Comparison of ENCODE assay signal across 9 cellular contexts in the genomic region with DNA sequence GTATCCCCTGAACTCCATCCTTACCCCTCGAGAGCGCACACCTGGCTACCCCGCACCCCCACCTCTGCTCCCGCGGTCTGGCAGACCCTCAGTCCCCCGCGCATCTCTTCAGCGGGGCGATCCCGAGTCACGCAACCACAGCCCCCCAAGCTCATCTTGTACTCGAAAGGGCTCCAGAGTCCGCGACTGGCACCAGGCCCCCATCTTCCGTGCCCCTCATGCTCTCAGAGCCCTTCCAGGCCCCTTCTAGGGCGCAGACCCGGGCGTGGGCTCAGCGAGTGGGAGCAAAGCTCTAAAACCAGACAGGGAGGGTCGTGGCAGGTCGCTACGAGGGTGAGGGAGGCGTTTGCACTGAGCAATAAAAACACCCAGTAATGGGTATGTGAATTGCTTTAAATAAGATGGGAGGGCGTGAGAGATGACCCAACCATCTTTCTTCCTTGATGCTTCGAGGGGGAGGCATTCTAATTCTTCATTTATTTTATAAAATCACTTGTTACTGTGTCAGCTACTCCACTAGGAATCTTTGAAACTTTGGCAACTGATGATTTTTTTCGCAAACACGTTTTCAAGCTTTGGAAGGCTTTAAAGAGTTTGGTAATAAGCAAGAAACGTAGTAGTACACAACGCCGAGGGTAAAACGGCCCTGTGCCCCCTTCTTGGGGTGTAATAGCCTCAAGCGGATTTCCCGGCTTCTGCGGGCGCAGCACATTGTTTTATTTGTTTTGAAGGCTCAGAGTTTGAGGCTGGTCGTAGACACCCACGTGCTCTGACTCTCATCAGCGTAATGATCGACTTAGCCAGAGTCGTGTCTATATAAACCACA. TPM values are rescaled to one million over a fixed set of nuclear protein-coding genes. Genes with fewer than 3 reads are reported as not detected.
DNase-seq lines count a peak whose midpoint lies in the region; ATAC-seq and TF ChIP-seq lines count a peak whose summit lies in the region.
"Had no signal": no experiment of that assay in that cellular context is flagged by ENCODE, and none has a peak within 500 bp of the region (broad histone marks: within the 10 kb centered on the region; RNA-seq: fewer than 3 reads in every experiment).

No MANE protein-coding gene starts in this region.

- TF ChIP-seq RAD21 in SK-N-SH (IDR thresholded peaks at IDR 0.05; ENCODE audit: low read length), result no peak

- CTCF ChIA-PET in SK-N-SH (lab: Yijun Ruan, JAX), result interaction anchor here (0.6 to 2.0 kb wide), 5 partner anchors 301 to 1133 kb away, joined by 3 to 13 read pairs (median 6); no protein-coding TSS in a partner anchor
- CTCF ChIA-PET in activated CD4-positive, alpha-beta memory T cell treated with anti-CD3 and anti-CD28 coated beads, Interleukin-2, amount 10 ng/mL, durations not matched to agents 7 days and 5 days (lab: Charles Lee), result interaction anchor here (0.6 to 5.1 kb wide), 12 partner anchors 12 to 945 kb away, joined by 3 to 28 read pairs (median 6); a partner anchor contains a TSS

- H3K9me3 ChIP-seq in SK-N-SH (no peaks in the 10 kb centered on the region), ovary (no peaks in the 10 kb centered on the region), BE2C (no peaks in the 10 kb centered on the region)
- H3K9me3 ChIP-seq: adrenal gland had no signal

- no peak for TF ChIP-seq EP300 in SK-N-SH (IDR thresholded peaks at IDR 0.05; ENCODE audit: borderline replicate concordance in 1 of 2, low read depth in 1 of 2, low read length in 1 of 2)
- TF ChIP-seq EP300 in ovary (IDR thresholded peaks at IDR 0.05), result no peak

- H3K9ac ChIP-seq in SK-N-SH, result peak overlapping the region; percentile 79; the same call in 1 of the 2 replicates

- H3K9me3 Mint-ChIP-seq in activated CD4-positive, alpha-beta memory T cell treated with anti-CD3 and anti-CD28 coated beads, Interleukin-2, amount 10 ng/mL, durations not matched to agents 7 days and 5 days, result no peaks in the 10 kb centered on the region

- DNase-seq in SK-N-SH (peak; percentile 19), erythroblast (lab: John Stamatoyannopoulos, UW) (peak; percentile 10 to 13), ovary (peak in 4 of 5 donors; percentile 11 to 36 (median 22)), BE2C (no peak)
- DNase-seq in activated CD4-positive, alpha-beta memory T cell treated with anti-CD3 and anti-CD28 coated beads, Interleukin-2, amount 10 ng/mL, durations not matched to agents 7 days and 5 days, result peak; percentile 69

- peaks cover 7 to 20% of the 10 kb centered on the region in 2 experiments; a peak in 2 of 4 replicates for H3K4me1 ChIP-seq in SK-N-SH (ENCODE audit: control insufficient read depth in 1 of 2, insufficient read depth in 2 of 2, low read depth in 1 of 2, low read length in 1 of 2)
- H3K4me1 ChIP-seq in ovary (ENCODE audit: insufficient read depth), result peaks cover 3% of the 10 kb centered on the region
- no peaks in the 10 kb centered on the region for H3K4me1 ChIP-seq in BE2C

- peaks cover 48% of the 10 kb centered on the region for H3K4me1 Mint-ChIP-seq in activated CD4-positive, alpha-beta memory T cell treated with anti-CD3 and anti-CD28 coated beads, Interleukin-2, amount 10 ng/mL, durations not matched to agents 7 days and 5 days

- no peak for TF ChIP-seq CTCF in SK-N-SH (IDR thresholded peaks at IDR 0.05)
- no peak for TF ChIP-seq CTCF in ovary (IDR thresholded peaks at IDR 0.05)
- TF ChIP-seq CTCF in BE2C (IDR thresholded peaks at IDR 0.05; ENCODE audit: low read depth, low read length), result no peak

- H3K4me2 ChIP-seq in SK-N-SH, result peak overlapping the region; percentile 93

- peak overlapping the region; percentile 92 for H3K27ac Mint-ChIP-seq in activated CD4-positive, alpha-beta memory T cell treated with anti-CD3 and anti-CD28 coated beads, Interleukin-2, amount 10 ng/mL, durations not matched to agents 7 days and 5 days

- H3K36me3 ChIP-seq in SK-N-SH (replicated peaks in 1 of 2; ENCODE audit: control insufficient read depth in 1 of 2, insufficient read depth in 2 of 2, low read length in 1 of 2), result no peaks in the 10 kb centered on the region
- no peaks in the 10 kb centered on the region for H3K36me3 ChIP-seq in ovary
- H3K36me3 ChIP-seq in BE2C, result no peaks in the 10 kb centered on the region
- H3K36me3 ChIP-seq: adrenal gland had no signal

- H3K9me2 ChIP-seq in SK-N-SH, result no peaks in the 10 kb centered on the region

- peaks cover 5% of the 10 kb centered on the region for H3K27me3 Mint-ChIP-seq in activated CD4-positive, alpha-beta memory T cell treated with anti-CD3 and anti-CD28 coated beads, Interleukin-2, amount 10 ng/mL, durations not matched to agents 7 days and 5 days

- intact Hi-C loops in ovary (cut with DNase I), result loop anchor here in 1 of 4 donors (5.0 to 10.0 kb wide), 2 partner anchors 295 to 943 kb away; no protein-coding TSS in a partner anchor

- H3K27me3 ChIP-seq in SK-N-SH (ENCODE audit: insufficient read depth), result no peaks in the 10 kb centered on the region
- no peaks in the 10 kb centered on the region for H3K27me3 ChIP-seq in ovary
- peaks cover 100% of the 10 kb centered on the region for H3K27me3 ChIP-seq in BE2C

- H2AFZ ChIP-seq in SK-N-SH (ENCODE audit: low read depth), result peak overlapping the region; percentile 79

- POLR2A ChIA-PET in SK-N-SH (lab: Yijun Ruan, JAX), result interaction anchor here (0.7 to 1.9 kb wide), 2 partner anchors 42 to 123 kb away, joined by 3 to 7 read pairs; a partner anchor contains a TSS
- POLR2A ChIA-PET in activated CD4-positive, alpha-beta memory T cell treated with anti-CD3 and anti-CD28 coated beads, Interleukin-2, amount 10 ng/mL, durations not matched to agents 7 days and 5 days (lab: Charles Lee), result interaction anchor here (0.8 to 4.7 kb wide), 20 partner anchors 11 to 790 kb away, joined by 3 to 44 read pairs (median 4); a partner anchor contains a TSS

- H4K20me1 ChIP-seq in SK-N-SH (ENCODE audit: insufficient read depth), result no peaks in the 10 kb centered on the region

- no peak overlapping the region for H3K27ac ChIP-seq in SK-N-SH (ENCODE audit: low read depth in 2 of 2, low read length in 1 of 2)
- no peak overlapping the region for H3K27ac ChIP-seq in ovary
- H3K27ac ChIP-seq: adrenal gland had no signal

- H3K4me3 Mint-ChIP-seq in activated CD4-positive, alpha-beta memory T cell treated with anti-CD3 and anti-CD28 coated beads, Interleukin-2, amount 10 ng/mL, durations not matched to agents 7 days and 5 days, result peak overlapping the region; percentile 96

- TF ChIP-seq POLR2A in erythroblast (IDR thresholded peaks at IDR 0.05; ENCODE audit: low read length), result no peak
- no peak for TF ChIP-seq POLR2A in ovary (IDR thresholded peaks at IDR 0.05)

- H3K4me3 ChIP-seq in SK-N-SH (ENCODE audit: low read depth in 2 of 2, low read length in 1 of 2) (peak overlapping the region; percentile 61 to 89; a peak in 3 of 4 replicates), ovary (peak overlapping the region; percentile 4), BE2C (ENCODE audit: low read depth, low read length) (no peak overlapping the region)

- no peaks in the 10 kb centered on the region for H3F3A ChIP-seq in SK-N-SH (replicated peaks; ENCODE audit: insufficient read depth)

- WGBS in SK-N-SH (ENCODE audit: low lambda C conversion rate), result 18% methylated on average over 38 of the region's 40 CpGs
- 9 to 18% (median 11%) methylated on average over 40 of the region's 40 CpGs for WGBS in ovary, 3 donors

- ATAC-seq in SK-N-SH treated with all-trans-retinoic acid at 6 μM for 48 hours (no peak), HG03439 (IDR thresholded peaks at IDR 0.05; ENCODE audit: unreplicated experiment) (no peak), GM21447 (IDR thresholded peaks at IDR 0.05; ENCODE audit: unreplicated experiment) (no peak)

- H3K79me2 ChIP-seq in SK-N-SH (ENCODE audit: insufficient read depth), result peaks cover 31% of the 10 kb centered on the region

- peaks cover 34% of the 10 kb centered on the region for H3K36me3 Mint-ChIP-seq in activated CD4-positive, alpha-beta memory T cell treated with anti-CD3 and anti-CD28 coated beads, Interleukin-2, amount 10 ng/mL, durations not matched to agents 7 days and 5 days (ENCODE audit: low read depth)

TF ChIP-seq in SK-N-SH, 30 proteins besides CTCF, POLR2A, EP300 and RAD21 (continues in another document):
- TF ChIP-seq, protein P1, sequence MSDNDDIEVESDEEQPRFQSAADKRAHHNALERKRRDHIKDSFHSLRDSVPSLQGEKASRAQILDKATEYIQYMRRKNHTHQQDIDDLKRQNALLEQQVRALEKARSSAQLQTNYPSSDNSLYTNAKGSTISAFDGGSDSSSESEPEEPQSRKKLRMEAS (IDR thresholded peaks at IDR 0.05; ENCODE audit: low read depth), result peak; percentile 86

TF ChIP-seq in SK-N-SH treated with all-trans-retinoic acid at 6 μM for 48 hours, 23 proteins besides CTCF, POLR2A, EP300 and RAD21 (continues in another document):
- TF ChIP-seq ZC3H10 (CRISPR knock-in tag; IDR thresholded peaks at IDR 0.05) (no peak), TOX (CRISPR knock-in tag; IDR thresholded peaks at IDR 0.05; ENCODE audit: borderline replicate concordance) (no peak), TCF4 (CRISPR knock-in tag; IDR thresholded peaks at IDR 0.05; ENCODE audit: borderline replicate concordance) (no peak), CSDC2 (CRISPR knock-in tag; IDR thresholded peaks at IDR 0.05) (no peak), ARNTL (CRISPR knock-in tag; IDR thresholded peaks at IDR 0.05; ENCODE audit: borderline replicate concordance, low read depth) (no peak), PPARA (CRISPR knock-in tag; IDR thresholded peaks at IDR 0.05; ENCODE audit: borderline replicate concordance) (no peak)
- TF ChIP-seq, protein P2, sequence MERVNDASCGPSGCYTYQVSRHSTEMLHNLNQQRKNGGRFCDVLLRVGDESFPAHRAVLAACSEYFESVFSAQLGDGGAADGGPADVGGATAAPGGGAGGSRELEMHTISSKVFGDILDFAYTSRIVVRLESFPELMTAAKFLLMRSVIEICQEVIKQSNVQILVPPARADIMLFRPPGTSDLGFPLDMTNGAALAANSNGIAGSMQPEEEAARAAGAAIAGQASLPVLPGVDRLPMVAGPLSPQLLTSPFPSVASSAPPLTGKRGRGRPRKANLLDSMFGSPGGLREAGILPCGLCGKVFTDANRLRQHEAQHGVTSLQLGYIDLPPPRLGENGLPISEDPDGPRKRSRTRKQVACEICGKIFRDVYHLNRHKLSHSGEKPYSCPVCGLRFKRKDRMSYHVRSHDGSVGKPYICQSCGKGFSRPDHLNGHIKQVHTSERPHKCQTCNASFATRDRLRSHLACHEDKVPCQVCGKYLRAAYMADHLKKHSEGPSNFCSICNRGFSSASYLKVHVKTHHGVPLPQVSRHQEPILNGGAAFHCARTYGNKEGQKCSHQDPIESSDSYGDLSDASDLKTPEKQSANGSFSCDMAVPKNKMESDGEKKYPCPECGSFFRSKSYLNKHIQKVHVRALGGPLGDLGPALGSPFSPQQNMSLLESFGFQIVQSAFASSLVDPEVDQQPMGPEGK (CRISPR knock-in tag; IDR thresholded peaks at IDR 0.05; ENCODE audit: borderline replicate concordance), result no peak

RNA-seq across cellular contexts. Expression of a gene that starts 42.6 kb away (rescaled TPM):
- 10.9 and 16.6 TPM in 2 replicates for polyA plus RNA-seq in SK-N-SH (2012; rRNA removed)
- polyA plus RNA-seq in SK-N-SH (2012; cell fraction: cytosol; rRNA removed), result 10.2 and 11.3 TPM in 2 replicates
- 15.3 and 20.3 TPM in 2 replicates for polyA plus RNA-seq in SK-N-SH (2012; cell fraction: nucleus; rRNA removed)
- total RNA-seq in activated CD4-positive, alpha-beta memory T cell treated with anti-CD3 and anti-CD28 coated beads, Interleukin-2, amount 10 ng/mL, durations not matched to agents 7 days and 5 days, result 1 to 10 TPM; 7.4 to 9.7 TPM
- 10 to 100 TPM; 10.3 to 23.1 (median 16.4) TPM for total RNA-seq in ovary
- 10 to 100 TPM; 12.6 to 13.6 TPM for polyA plus RNA-seq in ovary
- 7.4 TPM for polyA plus RNA-seq in BE2C (2012; ENCODE audit: insufficient read depth, insufficient read length, low read depth)
